In the genomic region with DNA sequence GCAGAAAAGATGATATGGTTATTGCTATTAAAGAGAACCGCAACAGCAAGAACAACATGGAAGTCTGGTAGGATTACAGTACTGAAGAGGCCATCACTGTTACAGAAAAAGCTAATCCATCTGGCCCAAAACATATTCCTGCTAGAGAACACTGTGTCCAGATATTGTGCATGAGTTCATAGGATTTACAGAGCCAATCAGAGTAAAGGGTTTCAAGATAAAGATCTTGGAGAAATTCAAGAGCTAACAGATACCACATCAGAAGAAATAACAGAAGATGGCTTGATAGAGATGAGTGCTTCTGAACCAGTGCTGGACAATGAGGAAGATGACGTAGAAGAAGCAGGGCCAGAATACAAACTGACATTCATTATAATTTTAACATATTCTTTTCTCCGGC, we compare ENCODE assay signal across 21 cellular contexts.
"Had no signal": no experiment of that assay in that cellular context is flagged by ENCODE, and none has a peak within 500 bp of the region (broad histone marks: within the 10 kb centered on the region; RNA-seq: fewer than 3 reads in every experiment).

No MANE protein-coding gene starts in this region.

- H3K27ac ChIP-seq: RWPE1 had no signal

- ATAC-seq: Panc1, PC-3, SK-N-SH treated with all-trans-retinoic acid at 6 μM for 48 hours had no signal

- FAIRE-seq: HTR-8/SVneo had no signal

- DNase-seq: Karpas-422, KG1, MM.1S, NCI-H1092 treated with DMSO at 0.1 percent for 48 hours, NCI-H1436, NCI-H187, NCI-H2029, NCI-H2081 treated with DMSO at 0.1 percent for 48 hours, NCI-H2171, NCI-H226, NCI-H446, NCI-H510A, NCI-H524 treated with DMSO at 0.1 percent for 48 hours, NCI-H69, NCI-H774, PC-3, SHP77 had no signal
